In genomic region chr10:71187197-71187596, GRCh38 we compare ENCODE assay signal across 29 cellular contexts. TPM values are rescaled to one million over a fixed set of nuclear protein-coding genes. Genes with fewer than 3 reads are reported as not detected.
"Had no signal": no experiment of that assay in that cellular context is flagged by ENCODE, and none has a peak within 500 bp of the region (broad histone marks: within the 10 kb centered on the region; RNA-seq: fewer than 3 reads in every experiment).

No MANE protein-coding gene starts in this region.

- H3K27me3 Mint-ChIP-seq: activated CD8-positive, alpha-beta T cell treated with anti-CD3 and anti-CD28 coated beads for 36 hours; activated naive CD8-positive, alpha-beta T cell had no signal

- H3K4me3 Mint-ChIP-seq: activated B cell treated with CpG ODN at 0.5 μM for 24 hours; activated CD8-positive, alpha-beta T cell treated with anti-CD3 and anti-CD28 coated beads for 36 hours; activated naive CD8-positive, alpha-beta T cell; activated T-cell treated with anti-CD3 and anti-CD28 coated beads, Interleukin-2, amount 50 U/mL, for 4 hours; activated T-helper 17 cell treated with anti-CD3 and anti-CD28 coated beads, Interleukin-2, amount 50 U/mL, for 72 hours; central memory CD8-positive, alpha-beta T cell; dendritic cell treated with granulocyte-macrophage colony-stimulating factor and Interleukin-4, amounts not matched to agents 40 ng/mL and 50 ng/mL, for 4 days; endodermal cell; T-cell; T-helper 1 cell treated with Interleukin-12 subunit alpha and Interleukin-12 subunit beta and Interleukin-4 antibody, amounts not matched to agents 30 μg/mL and 1 μg/mL, for 36 hours; T-helper 2 cell treated with Interferon-gamma antibody and Interleukin-4, amounts not matched to agents 5 μg/mL and 100 μg/mL, for 36 hours had no signal

- H3K27ac Mint-ChIP-seq: activated B cell treated with CpG ODN at 0.5 μM for 24 hours; activated CD8-positive, alpha-beta T cell treated with anti-CD3 and anti-CD28 coated beads for 36 hours; activated naive CD8-positive, alpha-beta T cell; activated T-helper 17 cell treated with anti-CD3 and anti-CD28 coated beads, Interleukin-2, amount 50 U/mL, for 72 hours; dendritic cell treated with granulocyte-macrophage colony-stimulating factor and Interleukin-4, amounts not matched to agents 40 ng/mL and 50 ng/mL, for 4 days; endodermal cell; T-cell; T-helper 1 cell treated with Interleukin-12 subunit alpha and Interleukin-12 subunit beta and Interleukin-4 antibody, amounts not matched to agents 30 μg/mL and 1 μg/mL, for 36 hours; T-helper 2 cell treated with Interferon-gamma antibody and Interleukin-4, amounts not matched to agents 5 μg/mL and 100 μg/mL, for 36 hours had no signal

- ATAC-seq: activated CD4-positive, CD25-positive, alpha-beta regulatory T cell treated with anti-CD3 and anti-CD28 coated beads, Interleukin-2, amount 50 U/mL, for 24 hours; activated CD8-positive, alpha-beta T cell treated with anti-CD3 and anti-CD28 coated beads for 36 hours; activated T-cell treated with anti-CD3 and anti-CD28 coated beads, Interleukin-2, amount 50 U/mL, for 4 hours; activated T-helper 17 cell treated with anti-CD3 and anti-CD28 coated beads, Interleukin-2, amount 50 U/mL, for 72 hours; esophagus mucosa; T-cell had no signal

- DNase-seq: activated B cell treated with CpG ODN at 0.5 μM for 24 hours; activated CD4-positive, alpha-beta T cell treated with anti-CD3 and anti-CD28 coated beads for 48 hours; activated CD4-positive, alpha-beta T cell treated with anti-CD3 and anti-CD28 coated beads, Interleukin-2, amount 50 U/mL, for 1 hour; activated CD4-positive, alpha-beta T cell treated with anti-CD3 and anti-CD28 coated beads, Interleukin-2, amount 50 U/mL, for 48 hours; activated CD8-positive, alpha-beta memory T cell treated with anti-CD3 and anti-CD28 coated beads for 24 hours; activated CD8-positive, alpha-beta T cell treated with anti-CD3 and anti-CD28 coated beads for 36 hours; activated effector memory CD4-positive, alpha-beta T cell treated with Interleukin-2 at 50 U/mL for 16 hours; activated gamma-delta T cell treated with Interleukin-2 at 50 U/mL for 16 hours; activated naive CD4-positive, alpha-beta T cell treated with anti-CD3 and anti-CD28 coated beads, Interleukin-2, amount 50 U/mL, for 16 hours; activated naive CD4-positive, alpha-beta T cell treated with Interleukin-2 at 50 U/mL for 16 hours; activated T-cell treated with anti-CD3 and anti-CD28 coated beads, Interleukin-2, amount 50 U/mL, for 4 hours; amniotic stem cell; anterior cingulate cortex; brain microvascular endothelial cell; dorsolateral prefrontal cortex; effector memory CD4-positive, alpha-beta T cell; endodermal cell; SW 1271; T-cell; T1000 had no signal

- H3K36me3 ChIP-seq: brain microvascular endothelial cell had no signal

- H3K4me1 Mint-ChIP-seq: activated B cell treated with CpG ODN at 0.5 μM for 24 hours; activated T-helper 17 cell treated with anti-CD3 and anti-CD28 coated beads, Interleukin-2, amount 50 U/mL, for 72 hours; central memory CD8-positive, alpha-beta T cell; T-cell had no signal

- H3K4me3 ChIP-seq: coronary artery, dorsolateral prefrontal cortex had no signal

- H3K36me3 Mint-ChIP-seq: activated naive CD8-positive, alpha-beta T cell; T-cell had no signal

- H3K27me3 ChIP-seq: brain microvascular endothelial cell had no signal

- H3K9me3 Mint-ChIP-seq: activated B cell treated with CpG ODN at 0.5 μM for 24 hours; activated CD8-positive, alpha-beta T cell treated with anti-CD3 and anti-CD28 coated beads for 36 hours; activated T-cell treated with anti-CD3 and anti-CD28 coated beads, Interleukin-2, amount 50 U/mL, for 4 hours; activated T-helper 17 cell treated with anti-CD3 and anti-CD28 coated beads, Interleukin-2, amount 50 U/mL, for 72 hours; central memory CD8-positive, alpha-beta T cell; dendritic cell treated with granulocyte-macrophage colony-stimulating factor and Interleukin-4, amounts not matched to agents 40 ng/mL and 50 ng/mL, for 4 days; endodermal cell; T-cell; T-helper 1 cell treated with Interleukin-12 subunit alpha and Interleukin-12 subunit beta and Interleukin-4 antibody, amounts not matched to agents 30 μg/mL and 1 μg/mL, for 36 hours; T-helper 2 cell treated with Interferon-gamma antibody and Interleukin-4, amounts not matched to agents 5 μg/mL and 100 μg/mL, for 36 hours had no signal

- H3K27ac ChIP-seq: brain microvascular endothelial cell, dorsolateral prefrontal cortex had no signal

RNA-seq across cellular contexts. Expression of gene UNC5B, which starts 25.2 kb away (rescaled TPM):
- total RNA-seq: activated B cell treated with CpG ODN at 0.5 μM for 24 hours had no signal
